1 cellular context compared by ENCODE assay signal in the genomic region with DNA sequence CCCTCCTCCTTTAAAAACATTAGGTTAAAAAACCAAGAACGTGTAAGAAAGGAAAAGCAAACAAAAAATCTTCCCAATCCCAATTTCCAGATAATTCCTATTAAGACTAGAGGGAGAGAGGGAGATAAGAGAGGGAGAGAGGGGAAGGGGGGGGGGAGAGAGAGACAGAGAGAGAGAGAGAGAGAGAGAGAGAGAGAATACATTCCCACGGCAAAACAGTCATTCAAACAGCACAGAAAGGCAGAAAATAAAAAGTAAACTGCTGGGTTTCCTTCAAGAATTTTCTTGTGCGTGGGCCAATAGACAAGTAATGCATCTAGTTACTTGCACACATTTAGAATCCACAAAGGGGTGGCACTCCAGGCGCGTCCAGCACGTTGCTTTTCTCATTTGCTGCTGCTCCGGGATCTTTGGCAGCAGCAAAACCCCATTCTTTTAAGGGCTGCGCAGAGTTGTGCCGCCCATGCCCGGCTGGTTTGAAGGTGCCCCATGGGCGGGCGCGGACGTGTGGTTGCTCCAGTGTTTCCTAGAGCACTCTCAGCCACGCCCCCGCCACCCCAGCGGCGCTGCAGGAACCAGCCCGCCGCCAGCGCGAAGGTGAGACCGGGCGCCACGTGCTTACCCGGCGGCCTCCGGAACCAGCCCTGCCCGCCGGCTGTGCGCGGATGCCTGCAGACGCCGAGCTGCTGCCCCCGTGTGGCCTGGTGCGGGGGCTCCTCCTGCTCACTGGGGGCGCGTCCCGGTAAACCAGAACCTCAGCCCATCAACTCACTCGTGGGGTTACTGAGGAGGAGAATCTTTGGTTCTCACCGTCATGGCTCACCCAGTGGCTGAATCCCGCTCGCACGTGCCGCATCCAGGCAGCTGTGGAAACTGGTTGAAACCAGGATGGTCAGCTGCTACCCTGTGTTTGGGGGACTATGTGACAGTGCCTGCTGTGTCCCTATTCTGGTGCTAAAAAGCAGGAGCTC.
TF ChIP-seq lines count a peak whose summit lies in the region.

No MANE protein-coding gene starts in this region.

TF ChIP-seq in HepG2, 621 proteins besides CTCF, POLR2A, EP300 and RAD21 (continued from another document and continues in another):
- TF ChIP-seq, protein P1, sequence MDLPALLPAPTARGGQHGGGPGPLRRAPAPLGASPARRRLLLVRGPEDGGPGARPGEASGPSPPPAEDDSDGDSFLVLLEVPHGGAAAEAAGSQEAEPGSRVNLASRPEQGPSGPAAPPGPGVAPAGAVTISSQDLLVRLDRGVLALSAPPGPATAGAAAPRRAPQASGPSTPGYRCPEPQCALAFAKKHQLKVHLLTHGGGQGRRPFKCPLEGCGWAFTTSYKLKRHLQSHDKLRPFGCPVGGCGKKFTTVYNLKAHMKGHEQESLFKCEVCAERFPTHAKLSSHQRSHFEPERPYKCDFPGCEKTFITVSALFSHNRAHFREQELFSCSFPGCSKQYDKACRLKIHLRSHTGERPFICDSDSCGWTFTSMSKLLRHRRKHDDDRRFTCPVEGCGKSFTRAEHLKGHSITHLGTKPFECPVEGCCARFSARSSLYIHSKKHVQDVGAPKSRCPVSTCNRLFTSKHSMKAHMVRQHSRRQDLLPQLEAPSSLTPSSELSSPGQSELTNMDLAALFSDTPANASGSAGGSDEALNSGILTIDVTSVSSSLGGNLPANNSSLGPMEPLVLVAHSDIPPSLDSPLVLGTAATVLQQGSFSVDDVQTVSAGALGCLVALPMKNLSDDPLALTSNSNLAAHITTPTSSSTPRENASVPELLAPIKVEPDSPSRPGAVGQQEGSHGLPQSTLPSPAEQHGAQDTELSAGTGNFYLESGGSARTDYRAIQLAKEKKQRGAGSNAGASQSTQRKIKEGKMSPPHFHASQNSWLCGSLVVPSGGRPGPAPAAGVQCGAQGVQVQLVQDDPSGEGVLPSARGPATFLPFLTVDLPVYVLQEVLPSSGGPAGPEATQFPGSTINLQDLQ (CRISPR knock-in tag; IDR thresholded peaks at IDR 0.05): peak; percentile 95
- TF ChIP-seq SPEN (CRISPR knock-in tag; IDR thresholded peaks at IDR 0.05; ENCODE audit: low read depth) (peak; percentile 89), HES4 (CRISPR knock-in tag; IDR thresholded peaks at IDR 0.05; ENCODE audit: borderline replicate concordance) (peak; percentile 99), REPIN1 (CRISPR knock-in tag; IDR thresholded peaks at IDR 0.05; ENCODE audit: borderline replicate concordance, low read depth) (peak; percentile 97), ZSCAN22 (CRISPR knock-in tag; IDR thresholded peaks at IDR 0.05) (no peak), U2AF2 (IDR thresholded peaks at IDR 0.05; ENCODE audit: low read depth, low read length) (no peak), ZNF317 (CRISPR knock-in tag; IDR thresholded peaks at IDR 0.05) (0 out of 2 replicates have a peak, but pooled peaks have one; percentile 27), ZNF670 (CRISPR knock-in tag; IDR thresholded peaks at IDR 0.05; ENCODE audit: borderline replicate concordance) (peak; percentile 96; the same call in 1 of the 2 replicates), POLR2AphosphoS5 (IDR thresholded peaks at IDR 0.05; ENCODE audit: low read depth, low read length) (no peak), GFI1 (CRISPR knock-in tag; IDR thresholded peaks at IDR 0.05; ENCODE audit: borderline replicate concordance) (peak; percentile 93), MAFG (CRISPR knock-in tag; IDR thresholded peaks at IDR 0.05) (no peak), ZNF782 (CRISPR knock-in tag; IDR thresholded peaks at IDR 0.05; ENCODE audit: borderline replicate concordance) (peak; percentile 92), ZNF430 (CRISPR knock-in tag; IDR thresholded peaks at IDR 0.05) (peak; percentile 99), SP5 (CRISPR knock-in tag; IDR thresholded peaks at IDR 0.05; ENCODE audit: borderline replicate concordance, low read depth) (peak; percentile 73), GZF1 (CRISPR knock-in tag; IDR thresholded peaks at IDR 0.05) (0 out of 2 replicates have a peak, but pooled peaks have one; percentile 50), ZBTB38 (CRISPR knock-in tag; IDR thresholded peaks at IDR 0.05) (peak; percentile 96), ARHGAP35 (CRISPR knock-in tag; IDR thresholded peaks at IDR 0.05; ENCODE audit: borderline replicate concordance) (peak; percentile 99), ZMYM2 (CRISPR knock-in tag; IDR thresholded peaks at IDR 0.05) (peak; percentile 87), MEF2D (CRISPR knock-in tag; IDR thresholded peaks at IDR 0.05) (peak; percentile 58; the same call in 1 of the 2 replicates), ZNF550 (CRISPR knock-in tag; IDR thresholded peaks at IDR 0.05; ENCODE audit: borderline replicate concordance) (peak; percentile 92; the same call in 1 of the 2 replicates), ZNF790 (CRISPR knock-in tag; IDR thresholded peaks at IDR 0.05; ENCODE audit: borderline replicate concordance) (peak; percentile 90), ZNF605 (CRISPR knock-in tag; IDR thresholded peaks at IDR 0.05) (peak; percentile 99), ZNF552 (CRISPR knock-in tag; IDR thresholded peaks at IDR 0.05; ENCODE audit: borderline replicate concordance) (peak; percentile 99)
- TF ChIP-seq, protein P2, sequence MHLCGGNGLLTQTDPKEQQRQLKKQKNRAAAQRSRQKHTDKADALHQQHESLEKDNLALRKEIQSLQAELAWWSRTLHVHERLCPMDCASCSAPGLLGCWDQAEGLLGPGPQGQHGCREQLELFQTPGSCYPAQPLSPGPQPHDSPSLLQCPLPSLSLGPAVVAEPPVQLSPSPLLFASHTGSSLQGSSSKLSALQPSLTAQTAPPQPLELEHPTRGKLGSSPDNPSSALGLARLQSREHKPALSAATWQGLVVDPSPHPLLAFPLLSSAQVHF (CRISPR knock-in tag; IDR thresholded peaks at IDR 0.05): peak; percentile 94
- TF ChIP-seq, protein P3, sequence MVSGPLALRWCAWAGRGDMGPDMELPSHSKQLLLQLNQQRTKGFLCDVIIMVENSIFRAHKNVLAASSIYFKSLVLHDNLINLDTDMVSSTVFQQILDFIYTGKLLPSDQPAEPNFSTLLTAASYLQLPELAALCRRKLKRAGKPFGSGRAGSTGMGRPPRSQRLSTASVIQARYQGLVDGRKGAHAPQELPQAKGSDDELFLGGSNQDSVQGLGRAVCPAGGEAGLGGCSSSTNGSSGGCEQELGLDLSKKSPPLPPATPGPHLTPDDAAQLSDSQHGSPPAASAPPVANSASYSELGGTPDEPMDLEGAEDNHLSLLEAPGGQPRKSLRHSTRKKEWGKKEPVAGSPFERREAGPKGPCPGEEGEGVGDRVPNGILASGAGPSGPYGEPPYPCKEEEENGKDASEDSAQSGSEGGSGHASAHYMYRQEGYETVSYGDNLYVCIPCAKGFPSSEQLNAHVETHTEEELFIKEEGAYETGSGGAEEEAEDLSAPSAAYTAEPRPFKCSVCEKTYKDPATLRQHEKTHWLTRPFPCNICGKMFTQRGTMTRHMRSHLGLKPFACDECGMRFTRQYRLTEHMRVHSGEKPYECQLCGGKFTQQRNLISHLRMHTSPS (CRISPR knock-in tag; IDR thresholded peaks at IDR 0.05; ENCODE audit: low read depth): peak; percentile 58
- TF ChIP-seq, protein P4, sequence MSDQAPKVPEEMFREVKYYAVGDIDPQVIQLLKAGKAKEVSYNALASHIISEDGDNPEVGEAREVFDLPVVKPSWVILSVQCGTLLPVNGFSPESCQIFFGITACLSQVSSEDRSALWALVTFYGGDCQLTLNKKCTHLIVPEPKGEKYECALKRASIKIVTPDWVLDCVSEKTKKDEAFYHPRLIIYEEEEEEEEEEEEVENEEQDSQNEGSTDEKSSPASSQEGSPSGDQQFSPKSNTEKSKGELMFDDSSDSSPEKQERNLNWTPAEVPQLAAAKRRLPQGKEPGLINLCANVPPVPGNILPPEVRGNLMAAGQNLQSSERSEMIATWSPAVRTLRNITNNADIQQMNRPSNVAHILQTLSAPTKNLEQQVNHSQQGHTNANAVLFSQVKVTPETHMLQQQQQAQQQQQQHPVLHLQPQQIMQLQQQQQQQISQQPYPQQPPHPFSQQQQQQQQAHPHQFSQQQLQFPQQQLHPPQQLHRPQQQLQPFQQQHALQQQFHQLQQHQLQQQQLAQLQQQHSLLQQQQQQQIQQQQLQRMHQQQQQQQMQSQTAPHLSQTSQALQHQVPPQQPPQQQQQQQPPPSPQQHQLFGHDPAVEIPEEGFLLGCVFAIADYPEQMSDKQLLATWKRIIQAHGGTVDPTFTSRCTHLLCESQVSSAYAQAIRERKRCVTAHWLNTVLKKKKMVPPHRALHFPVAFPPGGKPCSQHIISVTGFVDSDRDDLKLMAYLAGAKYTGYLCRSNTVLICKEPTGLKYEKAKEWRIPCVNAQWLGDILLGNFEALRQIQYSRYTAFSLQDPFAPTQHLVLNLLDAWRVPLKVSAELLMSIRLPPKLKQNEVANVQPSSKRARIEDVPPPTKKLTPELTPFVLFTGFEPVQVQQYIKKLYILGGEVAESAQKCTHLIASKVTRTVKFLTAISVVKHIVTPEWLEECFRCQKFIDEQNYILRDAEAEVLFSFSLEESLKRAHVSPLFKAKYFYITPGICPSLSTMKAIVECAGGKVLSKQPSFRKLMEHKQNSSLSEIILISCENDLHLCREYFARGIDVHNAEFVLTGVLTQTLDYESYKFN (CRISPR knock-in tag; conservative IDR thresholded peaks at IDR 0.05): peak; percentile 57
- TF ChIP-seq, protein P5, sequence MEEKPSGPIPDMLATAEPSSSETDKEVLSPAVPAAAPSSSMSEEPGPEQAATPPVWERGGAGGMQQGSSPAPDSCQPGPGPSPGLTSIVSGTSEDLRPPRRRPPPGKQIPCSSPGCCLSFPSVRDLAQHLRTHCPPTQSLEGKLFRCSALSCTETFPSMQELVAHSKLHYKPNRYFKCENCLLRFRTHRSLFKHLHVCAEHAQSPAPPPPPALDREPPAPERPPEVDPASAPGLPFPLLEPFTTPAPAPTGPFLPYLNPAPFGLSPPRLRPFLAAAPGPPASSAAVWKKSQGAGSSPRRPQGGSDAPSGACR (CRISPR knock-in tag; IDR thresholded peaks at IDR 0.05): peak; percentile 83; the same call in 1 of the 2 replicates
- TF ChIP-seq, protein P6, sequence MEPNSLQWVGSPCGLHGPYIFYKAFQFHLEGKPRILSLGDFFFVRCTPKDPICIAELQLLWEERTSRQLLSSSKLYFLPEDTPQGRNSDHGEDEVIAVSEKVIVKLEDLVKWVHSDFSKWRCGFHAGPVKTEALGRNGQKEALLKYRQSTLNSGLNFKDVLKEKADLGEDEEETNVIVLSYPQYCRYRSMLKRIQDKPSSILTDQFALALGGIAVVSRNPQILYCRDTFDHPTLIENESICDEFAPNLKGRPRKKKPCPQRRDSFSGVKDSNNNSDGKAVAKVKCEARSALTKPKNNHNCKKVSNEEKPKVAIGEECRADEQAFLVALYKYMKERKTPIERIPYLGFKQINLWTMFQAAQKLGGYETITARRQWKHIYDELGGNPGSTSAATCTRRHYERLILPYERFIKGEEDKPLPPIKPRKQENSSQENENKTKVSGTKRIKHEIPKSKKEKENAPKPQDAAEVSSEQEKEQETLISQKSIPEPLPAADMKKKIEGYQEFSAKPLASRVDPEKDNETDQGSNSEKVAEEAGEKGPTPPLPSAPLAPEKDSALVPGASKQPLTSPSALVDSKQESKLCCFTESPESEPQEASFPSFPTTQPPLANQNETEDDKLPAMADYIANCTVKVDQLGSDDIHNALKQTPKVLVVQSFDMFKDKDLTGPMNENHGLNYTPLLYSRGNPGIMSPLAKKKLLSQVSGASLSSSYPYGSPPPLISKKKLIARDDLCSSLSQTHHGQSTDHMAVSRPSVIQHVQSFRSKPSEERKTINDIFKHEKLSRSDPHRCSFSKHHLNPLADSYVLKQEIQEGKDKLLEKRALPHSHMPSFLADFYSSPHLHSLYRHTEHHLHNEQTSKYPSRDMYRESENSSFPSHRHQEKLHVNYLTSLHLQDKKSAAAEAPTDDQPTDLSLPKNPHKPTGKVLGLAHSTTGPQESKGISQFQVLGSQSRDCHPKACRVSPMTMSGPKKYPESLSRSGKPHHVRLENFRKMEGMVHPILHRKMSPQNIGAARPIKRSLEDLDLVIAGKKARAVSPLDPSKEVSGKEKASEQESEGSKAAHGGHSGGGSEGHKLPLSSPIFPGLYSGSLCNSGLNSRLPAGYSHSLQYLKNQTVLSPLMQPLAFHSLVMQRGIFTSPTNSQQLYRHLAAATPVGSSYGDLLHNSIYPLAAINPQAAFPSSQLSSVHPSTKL (CRISPR knock-in tag; IDR thresholded peaks at IDR 0.05): peak; percentile 83
- TF ChIP-seq, protein P7, sequence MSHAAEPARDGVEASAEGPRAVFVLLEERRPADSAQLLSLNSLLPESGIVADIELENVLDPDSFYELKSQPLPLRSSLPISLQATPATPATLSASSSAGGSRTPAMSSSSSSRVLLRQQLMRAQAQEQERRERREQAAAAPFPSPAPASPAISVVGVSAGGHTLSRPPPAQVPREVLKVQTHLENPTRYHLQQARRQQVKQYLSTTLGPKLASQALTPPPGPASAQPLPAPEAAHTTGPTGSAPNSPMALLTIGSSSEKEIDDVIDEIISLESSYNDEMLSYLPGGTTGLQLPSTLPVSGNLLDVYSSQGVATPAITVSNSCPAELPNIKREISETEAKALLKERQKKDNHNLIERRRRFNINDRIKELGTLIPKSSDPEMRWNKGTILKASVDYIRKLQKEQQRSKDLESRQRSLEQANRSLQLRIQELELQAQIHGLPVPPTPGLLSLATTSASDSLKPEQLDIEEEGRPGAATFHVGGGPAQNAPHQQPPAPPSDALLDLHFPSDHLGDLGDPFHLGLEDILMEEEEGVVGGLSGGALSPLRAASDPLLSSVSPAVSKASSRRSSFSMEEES (CRISPR knock-in tag; IDR thresholded peaks at IDR 0.05): peak; percentile 88
- TF ChIP-seq, protein P8, sequence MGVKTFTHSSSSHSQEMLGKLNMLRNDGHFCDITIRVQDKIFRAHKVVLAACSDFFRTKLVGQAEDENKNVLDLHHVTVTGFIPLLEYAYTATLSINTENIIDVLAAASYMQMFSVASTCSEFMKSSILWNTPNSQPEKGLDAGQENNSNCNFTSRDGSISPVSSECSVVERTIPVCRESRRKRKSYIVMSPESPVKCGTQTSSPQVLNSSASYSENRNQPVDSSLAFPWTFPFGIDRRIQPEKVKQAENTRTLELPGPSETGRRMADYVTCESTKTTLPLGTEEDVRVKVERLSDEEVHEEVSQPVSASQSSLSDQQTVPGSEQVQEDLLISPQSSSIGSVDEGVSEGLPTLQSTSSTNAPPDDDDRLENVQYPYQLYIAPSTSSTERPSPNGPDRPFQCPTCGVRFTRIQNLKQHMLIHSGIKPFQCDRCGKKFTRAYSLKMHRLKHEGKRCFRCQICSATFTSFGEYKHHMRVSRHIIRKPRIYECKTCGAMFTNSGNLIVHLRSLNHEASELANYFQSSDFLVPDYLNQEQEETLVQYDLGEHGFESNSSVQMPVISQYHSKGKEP (CRISPR knock-in tag; IDR thresholded peaks at IDR 0.05): peak; percentile 84
